Comparison of ENCODE assay signal across 1 cellular context in the genomic region with DNA sequence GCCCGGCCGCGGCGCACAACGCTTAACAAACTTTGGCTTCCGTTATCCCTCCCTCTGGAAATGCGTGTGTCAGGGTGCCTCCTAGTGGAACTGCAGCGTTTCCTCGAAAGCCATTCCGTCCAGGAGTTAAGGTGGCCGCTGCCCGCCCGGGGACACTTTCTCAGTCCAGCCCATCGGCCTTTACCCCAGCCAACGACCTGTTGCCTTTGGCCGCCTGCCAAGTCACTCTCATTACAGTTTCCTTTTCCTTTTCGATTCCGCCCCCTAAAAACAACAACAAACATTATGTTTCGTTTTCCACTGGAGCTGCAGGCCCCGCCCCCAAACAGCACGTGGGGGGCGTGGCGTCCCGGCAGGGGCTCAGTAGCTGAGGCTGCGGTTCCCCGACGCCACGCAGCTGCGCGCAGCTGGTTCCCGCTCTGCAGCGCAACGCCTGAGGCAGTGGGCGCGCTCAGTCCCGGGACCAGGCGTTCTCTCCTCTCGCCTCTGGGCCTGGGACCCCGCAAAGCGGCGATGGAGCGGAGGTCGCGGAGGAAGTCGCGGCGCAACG.
TF ChIP-seq lines count a peak whose summit lies in the region.

A gene (plus strand): TSS at position 363 of the 550 bp plus-strand sequence. CDS start 151 bp downstream, at position 514.

TF ChIP-seq in HepG2, 621 proteins besides CTCF, POLR2A, EP300 and RAD21 (continued from another document and continues in another):
- TF ChIP-seq, protein P1, sequence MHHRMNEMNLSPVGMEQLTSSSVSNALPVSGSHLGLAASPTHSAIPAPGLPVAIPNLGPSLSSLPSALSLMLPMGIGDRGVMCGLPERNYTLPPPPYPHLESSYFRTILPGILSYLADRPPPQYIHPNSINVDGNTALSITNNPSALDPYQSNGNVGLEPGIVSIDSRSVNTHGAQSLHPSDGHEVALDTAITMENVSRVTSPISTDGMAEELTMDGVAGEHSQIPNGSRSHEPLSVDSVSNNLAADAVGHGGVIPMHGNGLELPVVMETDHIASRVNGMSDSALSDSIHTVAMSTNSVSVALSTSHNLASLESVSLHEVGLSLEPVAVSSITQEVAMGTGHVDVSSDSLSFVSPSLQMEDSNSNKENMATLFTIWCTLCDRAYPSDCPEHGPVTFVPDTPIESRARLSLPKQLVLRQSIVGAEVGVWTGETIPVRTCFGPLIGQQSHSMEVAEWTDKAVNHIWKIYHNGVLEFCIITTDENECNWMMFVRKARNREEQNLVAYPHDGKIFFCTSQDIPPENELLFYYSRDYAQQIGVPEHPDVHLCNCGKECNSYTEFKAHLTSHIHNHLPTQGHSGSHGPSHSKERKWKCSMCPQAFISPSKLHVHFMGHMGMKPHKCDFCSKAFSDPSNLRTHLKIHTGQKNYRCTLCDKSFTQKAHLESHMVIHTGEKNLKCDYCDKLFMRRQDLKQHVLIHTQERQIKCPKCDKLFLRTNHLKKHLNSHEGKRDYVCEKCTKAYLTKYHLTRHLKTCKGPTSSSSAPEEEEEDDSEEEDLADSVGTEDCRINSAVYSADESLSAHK (CRISPR knock-in tag; IDR thresholded peaks at IDR 0.05; ENCODE audit: borderline replicate concordance), result no peak
- no peak for TF ChIP-seq ZNF790 (CRISPR knock-in tag; IDR thresholded peaks at IDR 0.05; ENCODE audit: borderline replicate concordance)
- TF ChIP-seq ESRRA (CRISPR knock-in tag; IDR thresholded peaks at IDR 0.05; ENCODE audit: low read depth), result no peak
- TF ChIP-seq SMC3 (IDR thresholded peaks at IDR 0.05; ENCODE audit: low read length), result peak; percentile 31; the same call in 1 of the 2 replicates
- TF ChIP-seq YY1 (IDR thresholded peaks at IDR 0.05; ENCODE audit: insufficient read depth, insufficient replicate concordance, low read depth, low read length), result peak; percentile 63
- peak; percentile 93 for TF ChIP-seq RARA (CRISPR knock-in tag; IDR thresholded peaks at IDR 0.05)
- peak; percentile 61; the same call in 1 of the 2 replicates for TF ChIP-seq IRF2 (CRISPR knock-in tag; IDR thresholded peaks at IDR 0.05)
- 0 out of 2 replicates have a peak, but pooled peaks have one; percentile 32 for TF ChIP-seq PITX1 (CRISPR knock-in tag; IDR thresholded peaks at IDR 0.05)
- TF ChIP-seq NKX3-1 (CRISPR knock-in tag; IDR thresholded peaks at IDR 0.05), result 0 out of 2 replicates have a peak, but pooled peaks have one; percentile 28
- no peak for TF ChIP-seq FOXP1 (IDR thresholded peaks at IDR 0.05)
- TF ChIP-seq FOXP1 (CRISPR knock-in tag; IDR thresholded peaks at IDR 0.05), result peak; percentile 71
- TF ChIP-seq ISL2 (CRISPR knock-in tag; IDR thresholded peaks at IDR 0.05), result peak; percentile 49; the same call in 1 of the 2 replicates
- peak; percentile 68 for TF ChIP-seq LCORL (IDR thresholded peaks at IDR 0.05)
- peak; percentile 73; the same call in 1 of the 2 replicates for TF ChIP-seq LCORL (CRISPR knock-in tag; IDR thresholded peaks at IDR 0.05)
- peak; percentile 13 for TF ChIP-seq IKZF4 (CRISPR knock-in tag; IDR thresholded peaks at IDR 0.05; ENCODE audit: borderline replicate concordance, low read depth, not compliant biosample characterization)
- TF ChIP-seq HDAC1 (CRISPR knock-in tag; IDR thresholded peaks at IDR 0.05), result peak; percentile 62
- peak; percentile 32; the same call in 1 of the 2 replicates for TF ChIP-seq FOXJ3 (CRISPR knock-in tag; IDR thresholded peaks at IDR 0.05; ENCODE audit: borderline replicate concordance)
- TF ChIP-seq, protein P2, sequence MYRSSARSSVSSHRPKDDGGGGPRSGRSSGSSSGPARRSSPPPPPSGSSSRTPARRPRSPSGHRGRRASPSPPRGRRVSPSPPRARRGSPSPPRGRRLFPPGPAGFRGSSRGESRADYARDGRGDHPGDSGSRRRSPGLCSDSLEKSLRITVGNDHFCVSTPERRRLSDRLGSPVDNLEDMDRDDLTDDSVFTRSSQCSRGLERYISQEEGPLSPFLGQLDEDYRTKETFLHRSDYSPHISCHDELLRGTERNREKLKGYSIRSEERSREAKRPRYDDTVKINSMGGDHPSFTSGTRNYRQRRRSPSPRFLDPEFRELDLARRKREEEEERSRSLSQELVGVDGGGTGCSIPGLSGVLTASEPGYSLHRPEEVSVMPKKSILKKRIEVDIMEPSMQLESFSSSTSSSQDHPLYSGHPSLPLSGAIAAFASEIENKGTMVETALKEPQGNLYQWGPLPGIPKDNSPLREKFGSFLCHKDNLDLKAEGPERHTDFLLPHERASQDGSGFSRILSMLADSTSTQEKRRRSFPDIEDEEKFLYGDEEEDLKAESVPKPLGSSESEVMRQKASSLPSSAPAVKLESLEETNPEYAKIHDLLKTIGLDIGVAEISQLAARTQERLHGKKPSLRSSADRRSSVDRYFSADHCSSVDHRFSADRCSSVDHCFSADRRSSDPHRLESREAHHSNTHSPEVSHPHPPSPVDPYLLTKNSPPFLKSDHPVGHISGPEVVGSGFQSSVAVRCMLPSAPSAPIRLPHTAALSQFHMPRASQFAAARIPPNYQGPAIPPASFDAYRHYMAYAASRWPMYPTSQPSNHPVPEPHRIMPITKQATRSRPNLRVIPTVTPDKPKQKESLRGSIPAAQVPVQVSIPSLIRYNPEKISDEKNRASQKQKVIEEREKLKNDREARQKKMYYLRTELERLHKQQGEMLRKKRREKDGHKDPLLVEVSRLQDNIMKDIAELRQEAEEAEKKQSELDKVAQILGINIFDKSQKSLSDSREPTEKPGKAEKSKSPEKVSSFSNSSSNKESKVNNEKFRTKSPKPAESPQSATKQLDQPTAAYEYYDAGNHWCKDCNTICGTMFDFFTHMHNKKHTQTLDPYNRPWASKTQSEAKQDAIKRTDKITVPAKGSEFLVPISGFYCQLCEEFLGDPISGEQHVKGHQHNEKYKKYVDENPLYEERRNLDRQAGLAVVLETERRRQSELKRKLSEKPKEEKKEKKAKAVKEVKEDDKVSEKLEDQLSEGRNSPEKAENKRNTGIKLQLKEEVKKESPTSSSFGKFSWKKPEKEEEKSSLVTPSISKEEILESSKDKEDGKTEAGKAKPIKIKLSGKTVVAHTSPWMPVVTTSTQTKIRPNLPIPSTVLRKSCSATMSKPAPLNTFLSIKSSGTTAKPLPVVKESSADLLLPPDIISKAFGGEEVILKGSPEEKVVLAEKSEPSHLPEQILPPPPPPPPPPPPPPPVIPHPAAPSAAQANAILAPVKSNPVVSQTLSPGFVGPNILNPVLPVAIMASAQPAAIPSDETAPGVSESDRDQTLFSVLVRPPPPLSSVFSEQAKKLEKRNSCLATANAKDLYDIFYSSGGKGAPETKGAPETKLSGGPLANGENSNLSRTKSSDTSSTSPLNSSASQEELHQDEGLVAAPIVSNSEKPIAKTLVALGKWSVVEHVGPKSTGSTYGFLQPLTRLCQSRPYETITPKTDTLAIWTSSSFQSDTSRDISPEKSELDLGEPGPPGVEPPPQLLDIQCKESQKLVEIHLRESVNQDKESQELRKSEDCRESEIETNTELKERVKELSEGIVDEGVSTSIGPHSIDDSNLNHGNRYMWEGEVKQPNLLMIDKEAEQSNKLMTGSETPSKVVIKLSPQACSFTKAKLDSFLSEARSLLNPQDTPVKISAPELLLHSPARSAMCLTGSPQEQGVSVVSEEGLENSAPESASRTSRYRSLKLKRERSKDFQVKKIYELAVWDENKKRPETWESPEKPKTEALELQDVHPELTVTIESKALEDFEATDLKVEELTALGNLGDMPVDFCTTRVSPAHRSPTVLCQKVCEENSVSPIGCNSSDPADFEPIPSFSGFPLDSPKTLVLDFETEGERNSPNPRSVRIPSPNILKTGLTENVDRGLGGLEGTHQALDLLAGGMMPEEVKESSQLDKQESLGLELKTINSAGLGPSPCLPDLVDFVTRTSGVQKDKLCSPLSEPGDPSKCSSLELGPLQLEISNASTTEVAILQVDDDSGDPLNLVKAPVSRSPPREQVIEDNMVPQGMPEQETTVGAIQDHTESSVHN (CRISPR knock-in tag; IDR thresholded peaks at IDR 0.05), result no peak
- no peak for TF ChIP-seq REL (CRISPR knock-in tag; conservative IDR thresholded peaks at IDR 0.05)
- TF ChIP-seq ASH2L (IDR thresholded peaks at IDR 0.05; ENCODE audit: insufficient read length, low read depth, low read length), result no peak
- TF ChIP-seq, protein P3, sequence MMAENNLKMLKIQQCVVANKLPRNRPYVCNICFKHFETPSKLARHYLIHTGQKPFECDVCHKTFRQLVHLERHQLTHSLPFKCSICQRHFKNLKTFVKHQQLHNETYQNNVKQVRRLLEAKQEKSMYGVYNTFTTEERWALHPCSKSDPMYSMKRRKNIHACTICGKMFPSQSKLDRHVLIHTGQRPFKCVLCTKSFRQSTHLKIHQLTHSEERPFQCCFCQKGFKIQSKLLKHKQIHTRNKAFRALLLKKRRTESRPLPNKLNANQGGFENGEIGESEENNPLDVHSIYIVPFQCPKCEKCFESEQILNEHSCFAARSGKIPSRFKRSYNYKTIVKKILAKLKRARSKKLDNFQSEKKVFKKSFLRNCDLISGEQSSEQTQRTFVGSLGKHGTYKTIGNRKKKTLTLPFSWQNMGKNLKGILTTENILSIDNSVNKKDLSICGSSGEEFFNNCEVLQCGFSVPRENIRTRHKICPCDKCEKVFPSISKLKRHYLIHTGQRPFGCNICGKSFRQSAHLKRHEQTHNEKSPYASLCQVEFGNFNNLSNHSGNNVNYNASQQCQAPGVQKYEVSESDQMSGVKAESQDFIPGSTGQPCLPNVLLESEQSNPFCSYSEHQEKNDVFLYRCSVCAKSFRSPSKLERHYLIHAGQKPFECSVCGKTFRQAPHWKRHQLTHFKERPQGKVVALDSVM (CRISPR knock-in tag; IDR thresholded peaks at IDR 0.05), result no peak
- TF ChIP-seq, protein P4, sequence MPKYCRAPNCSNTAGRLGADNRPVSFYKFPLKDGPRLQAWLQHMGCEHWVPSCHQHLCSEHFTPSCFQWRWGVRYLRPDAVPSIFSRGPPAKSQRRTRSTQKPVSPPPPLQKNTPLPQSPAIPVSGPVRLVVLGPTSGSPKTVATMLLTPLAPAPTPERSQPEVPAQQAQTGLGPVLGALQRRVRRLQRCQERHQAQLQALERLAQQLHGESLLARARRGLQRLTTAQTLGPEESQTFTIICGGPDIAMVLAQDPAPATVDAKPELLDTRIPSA (CRISPR knock-in tag; IDR thresholded peaks at IDR 0.05; ENCODE audit: borderline replicate concordance), result peak; percentile 64; the same call in 1 of the 2 replicates
- TF ChIP-seq, protein P5, sequence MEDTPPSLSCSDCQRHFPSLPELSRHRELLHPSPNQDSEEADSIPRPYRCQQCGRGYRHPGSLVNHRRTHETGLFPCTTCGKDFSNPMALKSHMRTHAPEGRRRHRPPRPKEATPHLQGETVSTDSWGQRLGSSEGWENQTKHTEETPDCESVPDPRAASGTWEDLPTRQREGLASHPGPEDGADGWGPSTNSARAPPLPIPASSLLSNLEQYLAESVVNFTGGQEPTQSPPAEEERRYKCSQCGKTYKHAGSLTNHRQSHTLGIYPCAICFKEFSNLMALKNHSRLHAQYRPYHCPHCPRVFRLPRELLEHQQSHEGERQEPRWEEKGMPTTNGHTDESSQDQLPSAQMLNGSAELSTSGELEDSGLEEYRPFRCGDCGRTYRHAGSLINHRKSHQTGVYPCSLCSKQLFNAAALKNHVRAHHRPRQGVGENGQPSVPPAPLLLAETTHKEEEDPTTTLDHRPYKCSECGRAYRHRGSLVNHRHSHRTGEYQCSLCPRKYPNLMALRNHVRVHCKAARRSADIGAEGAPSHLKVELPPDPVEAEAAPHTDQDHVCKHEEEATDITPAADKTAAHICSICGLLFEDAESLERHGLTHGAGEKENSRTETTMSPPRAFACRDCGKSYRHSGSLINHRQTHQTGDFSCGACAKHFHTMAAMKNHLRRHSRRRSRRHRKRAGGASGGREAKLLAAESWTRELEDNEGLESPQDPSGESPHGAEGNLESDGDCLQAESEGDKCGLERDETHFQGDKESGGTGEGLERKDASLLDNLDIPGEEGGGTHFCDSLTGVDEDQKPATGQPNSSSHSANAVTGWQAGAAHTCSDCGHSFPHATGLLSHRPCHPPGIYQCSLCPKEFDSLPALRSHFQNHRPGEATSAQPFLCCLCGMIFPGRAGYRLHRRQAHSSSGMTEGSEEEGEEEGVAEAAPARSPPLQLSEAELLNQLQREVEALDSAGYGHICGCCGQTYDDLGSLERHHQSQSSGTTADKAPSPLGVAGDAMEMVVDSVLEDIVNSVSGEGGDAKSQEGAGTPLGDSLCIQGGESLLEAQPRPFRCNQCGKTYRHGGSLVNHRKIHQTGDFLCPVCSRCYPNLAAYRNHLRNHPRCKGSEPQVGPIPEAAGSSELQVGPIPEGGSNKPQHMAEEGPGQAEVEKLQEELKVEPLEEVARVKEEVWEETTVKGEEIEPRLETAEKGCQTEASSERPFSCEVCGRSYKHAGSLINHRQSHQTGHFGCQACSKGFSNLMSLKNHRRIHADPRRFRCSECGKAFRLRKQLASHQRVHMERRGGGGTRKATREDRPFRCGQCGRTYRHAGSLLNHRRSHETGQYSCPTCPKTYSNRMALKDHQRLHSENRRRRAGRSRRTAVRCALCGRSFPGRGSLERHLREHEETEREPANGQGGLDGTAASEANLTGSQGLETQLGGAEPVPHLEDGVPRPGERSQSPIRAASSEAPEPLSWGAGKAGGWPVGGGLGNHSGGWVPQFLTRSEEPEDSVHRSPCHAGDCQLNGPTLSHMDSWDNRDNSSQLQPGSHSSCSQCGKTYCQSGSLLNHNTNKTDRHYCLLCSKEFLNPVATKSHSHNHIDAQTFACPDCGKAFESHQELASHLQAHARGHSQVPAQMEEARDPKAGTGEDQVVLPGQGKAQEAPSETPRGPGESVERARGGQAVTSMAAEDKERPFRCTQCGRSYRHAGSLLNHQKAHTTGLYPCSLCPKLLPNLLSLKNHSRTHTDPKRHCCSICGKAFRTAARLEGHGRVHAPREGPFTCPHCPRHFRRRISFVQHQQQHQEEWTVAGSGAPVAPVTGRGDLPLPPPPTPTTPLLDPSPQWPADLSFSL (CRISPR knock-in tag; IDR thresholded peaks at IDR 0.05), result 0 out of 2 replicates have a peak, but pooled peaks have one; percentile 31
- no peak for TF ChIP-seq RARG (CRISPR knock-in tag; IDR thresholded peaks at IDR 0.05; ENCODE audit: low read depth)
- no peak for TF ChIP-seq AGO2 (optimal IDR thresholded peaks at IDR 0.05; ENCODE audit: low read depth, low read length)
- no peak for TF ChIP-seq ZMAT3 (CRISPR knock-in tag; conservative IDR thresholded peaks at IDR 0.05)
- TF ChIP-seq ZFY (CRISPR knock-in tag; IDR thresholded peaks at IDR 0.05), result peak; percentile 50; the same call in 1 of the 2 replicates
- no peak for TF ChIP-seq MAFF (IDR thresholded peaks at IDR 0.05; ENCODE audit: low read depth, low read length)
- peak; percentile 80 for TF ChIP-seq SKI (IDR thresholded peaks at IDR 0.05; ENCODE audit: partially characterized antibody)
- peak; percentile 24; the same call in 1 of the 2 replicates for TF ChIP-seq THAP11 (CRISPR knock-in tag; IDR thresholded peaks at IDR 0.05)
- TF ChIP-seq TCF7L2 (IDR thresholded peaks at IDR 0.05; ENCODE audit: low read depth, low read length), result no peak
